22 cellular contexts compared by ENCODE assay signal in the genomic region with DNA sequence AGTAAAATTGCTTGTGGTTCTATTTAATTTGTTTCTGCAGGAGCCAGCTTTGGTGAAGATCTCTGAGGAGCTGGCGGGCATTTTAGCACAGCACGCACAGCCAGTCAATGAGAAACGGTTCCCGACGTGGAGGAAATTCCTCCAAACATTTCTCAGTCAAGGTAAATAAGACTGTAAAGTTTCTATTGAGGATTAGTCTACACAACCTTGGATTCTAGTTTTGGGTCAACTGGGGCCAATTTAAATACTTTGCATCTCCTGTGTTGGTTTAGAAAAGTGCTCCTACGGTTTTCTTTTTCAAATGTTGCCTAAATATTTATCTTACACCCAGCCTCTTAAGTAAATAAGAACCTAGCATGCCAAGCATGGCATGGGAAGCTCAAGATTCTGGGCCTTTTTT.
A peak's percentile ranks its signal among the peaks of the same experiment; 100 is the strongest.
DNase-seq lines count a peak whose midpoint lies in the region; ATAC-seq, FAIRE-seq and TF ChIP-seq lines count a peak whose summit lies in the region.
"Had no signal": no experiment of that assay in that cellular context is flagged by ENCODE, and none has a peak within 500 bp of the region (broad histone marks: within the 10 kb centered on the region; RNA-seq: fewer than 3 reads in every experiment).

No MANE protein-coding gene starts in this region.

- H3K27ac ChIP-seq in A549 (peak overlapping the region in 1 of 2 experiments; percentile 24; a peak in 3 of 6 replicates), thyroid gland (peak overlapping the region; percentile 40 to 73 (median 69))
- H3K27ac ChIP-seq: BLaER1, GM23248 had no signal

- H3K4me1 ChIP-seq in A549 (peaks cover 44% of the 10 kb centered on the region), thyroid gland (peaks cover 49 to 56% of the 10 kb centered on the region in 2 donors)
- H3K4me1 ChIP-seq: HAP-1 had no signal

- peak overlapping the region; percentile 64 for H3K4me2 ChIP-seq in A549
- H3K4me2 ChIP-seq: BLaER1 had no signal

- peak; percentile 89 for FAIRE-seq in A549 (lab: Jason Lieb, UNC)
- FAIRE-seq: D721Med, GM12891, GM18507, GM19239, H54 had no signal

- H3K27me3 ChIP-seq in thyroid gland, result no peaks in the 10 kb centered on the region
- H3K27me3 ChIP-seq: BLaER1 had no signal

- TF ChIP-seq POLR2A in A549 (IDR thresholded peaks at IDR 0.05; ENCODE audit: low read length) (no peak), thyroid gland (IDR thresholded peaks at IDR 0.05) (no peak)

- ATAC-seq in A549 (peak in 1 of 2 experiments; percentile 20; a peak in 2 of 6 replicates), left ventricle myocardium superior (no peak), GM18520 (IDR thresholded peaks at IDR 0.05; ENCODE audit: unreplicated experiment) (no peak)

- 21% methylated on average over 6 of the region's 6 CpGs for WGBS in A549 (ENCODE audit: missing lambda C conversion rate)
- 36 to 66% methylated on average over 6 of the region's 6 CpGs for WGBS in thyroid gland, 2 donors

- no peak overlapping the region for H3K4me3 ChIP-seq in A549
- H3K4me3 ChIP-seq in thyroid gland (replicated peaks in 1 of 3), result no peak overlapping the region
- H3K4me3 ChIP-seq: BLaER1, GM23248, HAP-1 had no signal

- CTCF ChIA-PET in A549 (lab: Yijun Ruan, JAX), result no interaction called here

- peak in 1 of 2 experiments; percentile 55 for DNase-seq in A549 (ENCODE audit: low read depth in 1 of 2, low spot score in 1 of 2)
- peak; percentile 76 for DNase-seq in H4 (ENCODE audit: low spot score)
- peak; percentile 45 for DNase-seq in cerebellar cortex (ENCODE audit: low spot score)
- DNase-seq in thyroid gland, result peak; percentile 17 to 25
- no peak for DNase-seq in NCI-H748 (lab: John Stamatoyannopoulos, UW; ENCODE audit: unreplicated experiment)
- no peak for DNase-seq in left ventricle myocardium superior
- DNase-seq: CD4-positive, alpha-beta T cell; CD8-positive, alpha-beta memory T cell; DMS 273 treated with DMSO at 0.1 percent for 48 hours; DMS79; EL; GF-D8; GM23248; HFFc6 had no signal

- H3K36me3 ChIP-seq in thyroid gland, result no peaks in the 10 kb centered on the region
- H3K36me3 ChIP-seq: BLaER1, HAP-1 had no signal

- TF ChIP-seq CTCF in A549 (IDR thresholded peaks at IDR 0.05), result no peak
- TF ChIP-seq CTCF in thyroid gland (IDR thresholded peaks at IDR 0.05), result no peak

- TF ChIP-seq RAD21 in A549 (conservative IDR thresholded peaks at IDR 0.05 in 1 of 2, IDR thresholded peaks at IDR 0.05 in 1 of 2), result no peak

- TF ChIP-seq EP300 in A549 (IDR thresholded peaks at IDR 0.05), result no peak

- intact Hi-C loops in thyroid gland (cut with DNase I), result no loop called here
- intact Hi-C loops in left ventricle myocardium superior (cut with micrococcal nuclease), result no loop called here

- POLR2A ChIA-PET in A549 (lab: Yijun Ruan, JAX), result no interaction called here

- no peaks in the 10 kb centered on the region for H3K9me3 ChIP-seq in A549
- H3K9me3 ChIP-seq in thyroid gland, result no peaks in the 10 kb centered on the region
- H3K9me3 ChIP-seq: BLaER1, HAP-1 had no signal

TF ChIP-seq in A549, 52 proteins besides CTCF, POLR2A, EP300 and RAD21:
- no peak for TF ChIP-seq POLR2AphosphoS2 (conservative IDR thresholded peaks at IDR 0.05; ENCODE audit: low read length)
- TF ChIP-seq NR3C1 (IDR thresholded peaks at IDR 0.05), result no peak
- TF ChIP-seq RARB (CRISPR knock-in tag; IDR thresholded peaks at IDR 0.05), result no peak

Comparison
In these comparisons a context has a peak if more than half of its experiments do, and no peak if none do; other contexts are left out.
1. DNase-seq: peak in H4 (single experiment), cerebellar cortex (single experiment) and thyroid gland (2 of 2); none in NCI-H748 (single experiment) and left ventricle myocardium superior (single experiment).